Comparison of ENCODE assay signal across 5 cellular contexts in genomic region chr7:29750373-29750940, GRCh38. TPM values are rescaled to one million over a fixed set of nuclear protein-coding genes. Genes with fewer than 3 reads are reported as not detected.
"Had no signal": no experiment of that assay in that cellular context is flagged by ENCODE, and none has a peak within 500 bp of the region (broad histone marks: within the 10 kb centered on the region; RNA-seq: fewer than 3 reads in every experiment).

No MANE protein-coding gene starts in this region.

RNA-seq across cellular contexts. Expression of gene WIPF3, which starts 55.9 kb away (rescaled TPM):
- total RNA-seq: activated CD4-positive, alpha-beta memory T cell treated with anti-CD3 and anti-CD28 coated beads, Interleukin-2, amount 10 ng/mL, durations not matched to agents 7 days and 5 days; activated CD4-positive, alpha-beta T cell treated with anti-CD3 and anti-CD28 coated beads, Interleukin-2, amount 10 ng/mL, durations not matched to agents 7 days and 5 days; activated T-helper 2 cell treated with anti-CD3 and anti-CD28 coated beads, Interferon-gamma antibody, Interleukin-2, Interleukin-4, amounts not matched to agents 10 μg/mL and 5 μg/mL and 100 μg/mL, durations not matched to agents 14 hours and 24 hours and 36 hours; natural killer cell treated with Interleukin-12 subunit alpha and Interleukin-12 subunit beta and Interleukin-15 and Interleukin-18, amount 100 ng/mL, for 72 hours; pulmonary artery endothelial cell had no signal
